14 cellular contexts compared by ENCODE assay signal in the genomic region with DNA sequence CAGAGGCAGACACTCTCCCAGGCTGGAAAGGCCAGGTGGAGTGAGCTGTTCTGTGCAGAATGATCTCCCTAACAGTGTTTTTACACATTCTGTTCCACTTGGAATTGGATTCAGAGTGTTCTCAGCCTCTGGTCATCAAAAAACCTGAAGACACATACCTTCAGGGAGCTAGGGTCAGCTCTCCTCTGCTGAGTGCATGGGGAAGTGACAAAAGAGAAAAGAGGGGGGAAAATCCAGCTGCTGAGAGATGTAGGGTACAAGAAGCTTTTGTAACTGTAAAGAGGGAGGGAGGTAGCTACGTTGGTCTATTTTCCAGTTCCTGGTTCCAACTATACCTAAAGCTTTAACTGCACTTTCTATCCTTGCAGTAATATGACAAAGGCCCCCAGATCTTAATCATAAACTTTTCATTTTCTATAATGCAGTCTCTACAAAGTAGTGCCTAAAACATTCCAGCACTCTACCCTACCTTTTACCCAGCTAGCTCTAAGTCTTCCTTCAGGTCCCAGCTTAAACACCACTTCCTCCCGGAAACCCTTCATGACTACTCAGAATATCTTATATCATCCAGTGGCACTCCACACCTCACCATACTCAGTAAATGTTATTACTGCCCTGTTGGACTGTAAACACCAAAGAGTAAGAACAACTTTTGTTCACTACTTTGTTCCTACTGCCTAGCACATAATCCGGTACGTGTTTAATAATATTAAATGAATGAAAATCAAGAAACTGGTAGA. TPM values are rescaled to one million over a fixed set of nuclear protein-coding genes. Genes with fewer than 3 reads are reported as not detected.
DNase-seq lines count a peak whose midpoint lies in the region; ATAC-seq, FAIRE-seq and TF ChIP-seq lines count a peak whose summit lies in the region.
"Had no signal": no experiment of that assay in that cellular context is flagged by ENCODE, and none has a peak within 500 bp of the region (broad histone marks: within the 10 kb centered on the region; RNA-seq: fewer than 3 reads in every experiment).

No MANE protein-coding gene starts in this region.

- H3K9me3 ChIP-seq in left ventricle myocardium inferior (replicated peaks): no peaks in the 10 kb centered on the region
- no peaks in the 10 kb centered on the region for H3K9me3 ChIP-seq in K562 (replicated peaks; ENCODE audit: control insufficient read depth, insufficient read depth, low read depth, low read length)
- H3K9me3 ChIP-seq in muscle layer of colon (ENCODE audit: low read length): no peaks in the 10 kb centered on the region
- H3K9me3 ChIP-seq in esophagus squamous epithelium: no peaks in the 10 kb centered on the region
- H3K9me3 ChIP-seq: adrenal gland, BE2C had no signal

- H3K9me1 ChIP-seq in K562 (ENCODE audit: control insufficient read depth, insufficient read depth, low read length): peaks cover 27% of the 10 kb centered on the region

- WGBS in K562 (ENCODE audit: insufficient coverage, low coverage, missing lambda C conversion rate): 77% methylated on average over 4 of the region's 4 CpGs
- 63 to 71% methylated on average over 4 of the region's 4 CpGs for WGBS in esophagus squamous epithelium, 2 donors

- TF ChIP-seq RAD21 in K562 (CRISPR knock-in tag; conservative IDR thresholded peaks at IDR 0.05 in 1 of 2, IDR thresholded peaks at IDR 0.05 in 1 of 2): no peak

- no peak for TF ChIP-seq EP300 in K562 (IDR thresholded peaks at IDR 0.05; ENCODE audit: low read length)

- no peak for DNase-seq in left ventricle myocardium inferior
- no peak for DNase-seq in Right ventricle myocardium inferior (ENCODE audit: missing footprints)
- peak in 1 of 4 experiments; percentile 51 for DNase-seq in K562 (ENCODE audit: extremely low read depth in 1 of 4, low spot score in 3 of 4)
- no peak for DNase-seq in cortex of kidney (lab: John Stamatoyannopoulos, UW)
- no peak for DNase-seq in esophagus squamous epithelium (lab: John Stamatoyannopoulos, UW)
- DNase-seq in LoVo (ENCODE audit: low spot score): no peak
- DNase-seq: activated CD4-positive, alpha-beta T cell treated with anti-CD3 and anti-CD28 coated beads for 4 hours; adrenal gland; BE2C; erythroblast; NCI-H1048 had no signal

- H3K79me2 ChIP-seq in K562 (ENCODE audit: control insufficient read depth, insufficient read depth, low read length): peaks cover 100% of the 10 kb centered on the region

- no peak overlapping the region for H3K4me2 ChIP-seq in K562 (ENCODE audit: insufficient read depth, low read length)

- CTCF ChIA-PET in K562 (lab: Yijun Ruan, JAX; ENCODE audit: low intra/inter-chr PET ratio): no interaction called here

- in situ Hi-C loops in K562 (cut with MboI): no loop called here

- H3K27me3 ChIP-seq in left ventricle myocardium inferior (ENCODE audit: low read depth) (no peaks in the 10 kb centered on the region), K562 (ENCODE audit: control insufficient read depth in 2 of 2, insufficient read depth in 2 of 2, low read length in 2 of 2) (no peaks in the 10 kb centered on the region), muscle layer of colon (ENCODE audit: control insufficient read depth in 1 of 2, insufficient read depth in 2 of 2, low read length in 2 of 2) (no peaks in the 10 kb centered on the region), esophagus squamous epithelium (no peaks in the 10 kb centered on the region)
- H3K27me3 ChIP-seq: adrenal gland, BE2C had no signal

- H4K20me1 ChIP-seq in K562 (replicated peaks; ENCODE audit: control insufficient read depth, insufficient read depth, low read length): peaks cover 88% of the 10 kb centered on the region

- H2AFZ ChIP-seq in K562 (ENCODE audit: low read depth, low read length): no peak overlapping the region

- H3K36me3 ChIP-seq in left ventricle myocardium inferior (no peaks in the 10 kb centered on the region), K562 (ENCODE audit: control insufficient read depth, insufficient read depth, low read length) (peaks cover 64% of the 10 kb centered on the region), muscle layer of colon (ENCODE audit: insufficient read depth, low read length) (no peaks in the 10 kb centered on the region), esophagus squamous epithelium (no peaks in the 10 kb centered on the region)
- H3K36me3 ChIP-seq: adrenal gland, BE2C had no signal

- H3K9ac ChIP-seq in K562 (ENCODE audit: insufficient read depth in 1 of 2, low read depth in 2 of 2, low read length in 2 of 2): peak overlapping the region in 1 of 2 experiments; percentile 1; a peak in 1 of 4 replicates
- H3K9ac ChIP-seq in muscle layer of colon (ENCODE audit: low read length): no peak overlapping the region

- ATAC-seq in Right ventricle myocardium inferior (no peak), K562 (peak; percentile 9), HG02759 (IDR thresholded peaks at IDR 0.05; ENCODE audit: unreplicated experiment) (no peak)

- POLR2A ChIA-PET in K562 (lab: Yijun Ruan, JAX): interaction anchor here (0.6 to 45.6 kb wide), 18 partner anchors 7 to 160 kb away, joined by 3 to 1351 read pairs (median 4); a partner anchor contains a TSS

- no peak for TF ChIP-seq POLR2A in K562 (conservative IDR thresholded peaks at IDR 0.05)
- no peak for TF ChIP-seq POLR2A in esophagus squamous epithelium (IDR thresholded peaks at IDR 0.05)

- BruUV-seq in K562 (replicated peaks; lab: Mats Ljungman, UMichigan): TSS peak; percentile 0

- H3K4me1 ChIP-seq in left ventricle myocardium inferior: peaks cover 100% of the 10 kb centered on the region
- H3K4me1 ChIP-seq in K562 (replicated peaks in 1 of 2; ENCODE audit: control insufficient read depth in 2 of 2, insufficient read depth in 2 of 2, low read length in 2 of 2): peaks cover 29 to 65% of the 10 kb centered on the region in 2 experiments
- peaks cover 55% of the 10 kb centered on the region for H3K4me1 ChIP-seq in muscle layer of colon (ENCODE audit: insufficient read depth, low read length)
- peaks cover 5 to 98% (median 46%) of the 10 kb centered on the region in 3 donors for H3K4me1 ChIP-seq in esophagus squamous epithelium

- H3K4me3 ChIP-seq in left ventricle myocardium inferior (no peak overlapping the region), K562 (no peak overlapping the region), muscle layer of colon (ENCODE audit: low read depth in 1 of 2, low read length in 2 of 2) (no peak overlapping the region), esophagus squamous epithelium (no peak overlapping the region)
- H3K4me3 ChIP-seq: adrenal gland had no signal

- intact Hi-C loops in left ventricle myocardium inferior (cut with micrococcal nuclease) (no loop called here), Right ventricle myocardium inferior (cut with DNase I) (no loop called here), K562 (cut with micrococcal nuclease) (no loop called here), esophagus squamous epithelium (cut with DNase I) (no loop called here)

- peak overlapping the region; percentile 37 for H3K27ac ChIP-seq in left ventricle myocardium inferior (replicated peaks)
- H3K27ac ChIP-seq in K562 (ENCODE audit: extremely low read depth, low read depth, low read length): no peak overlapping the region
- H3K27ac ChIP-seq in muscle layer of colon (ENCODE audit: low read depth, low read length): peak overlapping the region; percentile 49
- peak overlapping the region in 1 of 4 donors; percentile 9 for H3K27ac ChIP-seq in esophagus squamous epithelium
- H3K27ac ChIP-seq: adrenal gland had no signal

- TF ChIP-seq CTCF in left ventricle myocardium inferior (IDR thresholded peaks at IDR 0.05; ENCODE audit: borderline replicate concordance) (no peak), K562 (IDR thresholded peaks at IDR 0.05 in 2 of 3, conservative IDR thresholded peaks at IDR 0.05 in 1 of 3; ENCODE audit: insufficient read depth in 2 of 3, low read depth in 1 of 3, low read length in 3 of 3) (no peak), esophagus squamous epithelium (IDR thresholded peaks at IDR 0.05) (no peak)

- FAIRE-seq in K562 (lab: Jason Lieb, UNC): no peak
- FAIRE-seq: keratinocyte had no signal

TF ChIP-seq in K562, 482 proteins besides CTCF, POLR2A, EP300 and RAD21:
- no peak for TF ChIP-seq NR1H2 (CRISPR knock-in tag; IDR thresholded peaks at IDR 0.05)

RNA-seq across cellular contexts. Expression of a gene that starts 9.2 kb away (rescaled TPM):
- total RNA-seq in left ventricle myocardium inferior (91.7 TPM), Right ventricle myocardium inferior (79.2 TPM), K562 (2014; rRNA removed) (183 and 249 TPM in 2 replicates), K562 (2014; rRNA removed; fragmentation: Illumina TruSeq; extraction: Trizol) (319 and 370 TPM in 2 replicates), K562 (2015; rRNA removed; fragmentation: Illumina TruSeq; extraction: Trizol) (283 and 289 TPM in 2 replicates), K562 (2021) (464 and 475 TPM in 2 replicates), esophagus squamous epithelium (10 to 100 TPM; 36.0 to 57.6 (median 45.0) TPM)
- total RNA-seq in K562 (2011; cell fraction: chromatin; rRNA removed; ENCODE audit: low replicate concordance): 220 and 305 TPM in 2 replicates
- 68.7 and 81.2 TPM in 2 replicates for total RNA-seq in K562 (2011; cell fraction: nucleolus; rRNA removed)
- total RNA-seq in K562 (2011; cell fraction: nucleoplasm; rRNA removed): 142 and 210 TPM in 2 replicates
- polyA plus RNA-seq in K562 (2011; rRNA removed) (381 and 575 TPM in 2 replicates), K562 (2014; fragmentation: Illumina TruSeq; extraction: Trizol) (260 and 350 TPM in 2 replicates), K562 (2014; fragmentation: Nextera tagmentation; extraction: Ambion mirVana) (10 to 100 TPM; 46.3 to 51.4 TPM), K562 (2014; rRNA removed) (146 and 212 TPM in 2 replicates)
- 168 and 240 TPM in 2 replicates for polyA plus RNA-seq in K562 (2011; cell fraction: cytosol; rRNA removed)
- 236 and 309 TPM in 2 replicates for polyA plus RNA-seq in K562 (2011; cell fraction: nucleus; rRNA removed)
- polyA plus RNA-seq in K562 (2012): 233 and 368 TPM in 2 replicates
- polyA minus RNA-seq in K562 (2011; rRNA and poly(A)+ RNA removed): 295 and 429 TPM in 2 replicates
- 100 and 114 TPM in 2 replicates for polyA minus RNA-seq in K562 (2011; cell fraction: cytosol; rRNA and poly(A)+ RNA removed)
- 36.5 and 66.6 TPM in 2 replicates for polyA minus RNA-seq in K562 (2011; cell fraction: nucleus; rRNA and poly(A)+ RNA removed)
